In the genomic region with DNA sequence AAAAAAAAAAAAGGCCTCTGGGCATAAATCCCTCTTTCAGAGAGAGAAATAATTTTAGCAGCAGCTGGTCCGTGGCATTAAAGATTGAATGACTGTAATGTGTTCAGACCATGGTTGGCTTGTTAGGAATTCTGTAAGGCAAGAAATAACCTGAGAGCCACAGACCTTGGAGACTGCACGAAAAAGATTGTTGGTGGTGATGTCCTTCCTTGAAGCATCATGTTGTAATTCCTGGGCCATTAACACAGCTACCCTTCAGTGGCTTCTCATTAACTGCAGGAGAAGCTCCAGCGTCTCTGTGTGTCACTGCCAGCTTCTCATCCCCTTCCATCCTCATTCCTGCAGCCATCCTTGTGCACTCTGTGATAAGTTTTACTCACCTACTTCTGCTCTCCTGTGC, we compare ENCODE assay signal across 22 cellular contexts.
DNase-seq lines count a peak whose midpoint lies in the region; ATAC-seq and TF ChIP-seq lines count a peak whose summit lies in the region.
"Had no signal": no experiment of that assay in that cellular context is flagged by ENCODE, and none has a peak within 500 bp of the region (broad histone marks: within the 10 kb centered on the region; RNA-seq: fewer than 3 reads in every experiment).

No MANE protein-coding gene starts in this region.

- no peaks in the 10 kb centered on the region for H3K9me3 Mint-ChIP-seq in memory B cell
- H3K9me3 Mint-ChIP-seq in naive thymus-derived CD4-positive, alpha-beta T cell: peaks cover 0 to 2% (median 0%) of the 10 kb centered on the region in 11 donors

- CTCF ChIA-PET in naive thymus-derived CD4-positive, alpha-beta T cell (lab: Charles Lee): no interaction called here

- ATAC-seq in T-helper 17 cell: no peak
- no peak for ATAC-seq in memory B cell (ENCODE audit: low read depth)
- no peak for ATAC-seq in naive thymus-derived CD4-positive, alpha-beta T cell
- no peak for ATAC-seq in GM21515 (IDR thresholded peaks at IDR 0.05; ENCODE audit: unreplicated experiment)

- intact Hi-C loops in stomach (cut with DNase I; ENCODE audit: low total_unique reads): no loop called here
- intact Hi-C loops in naive thymus-derived CD4-positive, alpha-beta T cell (cut with micrococcal nuclease): loop anchor here in 1 of 2 donors (10.0 kb wide), 1 partner anchor 529 kb away; no protein-coding TSS in a partner anchor

- peaks cover 11% of the 10 kb centered on the region for H3K4me1 Mint-ChIP-seq in T-helper 17 cell
- peaks cover 12% of the 10 kb centered on the region for H3K4me1 Mint-ChIP-seq in memory B cell
- H3K4me1 Mint-ChIP-seq in naive thymus-derived CD4-positive, alpha-beta T cell: peaks cover 0 to 7% (median 0%) of the 10 kb centered on the region in 7 donors

- H3K4me3 Mint-ChIP-seq in T-helper 17 cell (no peak overlapping the region), memory B cell (no peak overlapping the region)
- no peak overlapping the region for H3K4me3 Mint-ChIP-seq in naive thymus-derived CD4-positive, alpha-beta T cell
- H3K4me3 Mint-ChIP-seq: CD4-positive, alpha-beta memory T cell; HFFc6 had no signal

- peaks cover 0 to 9% (median 3%) of the 10 kb centered on the region in 4 donors for H3K4me1 ChIP-seq in stomach
- H3K4me1 ChIP-seq in naive thymus-derived CD4-positive, alpha-beta T cell (ENCODE audit: control insufficient read depth in 2 of 2, insufficient read depth in 2 of 2, low read length in 2 of 2): no peaks in the 10 kb centered on the region

- H3K9me3 ChIP-seq in T-helper 17 cell (ENCODE audit: control insufficient read depth, low read length, poor library complexity, severe bottlenecking) (no peaks in the 10 kb centered on the region), stomach (no peaks in the 10 kb centered on the region)
- H3K9me3 ChIP-seq in naive thymus-derived CD4-positive, alpha-beta T cell (ENCODE audit: control insufficient read depth in 2 of 3, low read length in 3 of 3): no peaks in the 10 kb centered on the region
- H3K9me3 ChIP-seq: SK-N-SH had no signal

- peak; percentile 41 for DNase-seq in DMS 273 (lab: John Stamatoyannopoulos, UW; ENCODE audit: unreplicated experiment)
- DNase-seq in DMS 273 treated with DMSO at 0.1 percent for 48 hours (lab: John Stamatoyannopoulos, UW): no peak
- DNase-seq in T-helper 17 cell: no peak
- DNase-seq in memory B cell (ENCODE audit: low spot score in 2 of 2): no peak
- no peak for DNase-seq in stomach
- DNase-seq in naive thymus-derived CD4-positive, alpha-beta T cell: no peak
- DNase-seq in C1 segment of cervical spinal cord (lab: John Stamatoyannopoulos, UW): no peak
- DNase-seq: Calu3; CD4-positive, alpha-beta memory T cell; H7; HFFc6; Kasumi-1; MM.1S; NCI-H1092; NCI-H146; NCI-H2081 treated with DMSO at 0.1 percent for 48 hours; NCI-H510A treated with DMSO at 0.1 percent for 48 hours; NCI-H82; SHP77 treated with DMSO at 0.1 percent for 48 hours; SK-N-SH had no signal

- peak overlapping the region in 1 of 5 donors; percentile 38 for H3K27ac ChIP-seq in stomach
- H3K27ac ChIP-seq in naive thymus-derived CD4-positive, alpha-beta T cell (ENCODE audit: low read depth, low read length): no peak overlapping the region
- H3K27ac ChIP-seq: 22Rv1 had no signal

- H3K36me3 ChIP-seq in stomach: no peaks in the 10 kb centered on the region
- no peaks in the 10 kb centered on the region for H3K36me3 ChIP-seq in naive thymus-derived CD4-positive, alpha-beta T cell (ENCODE audit: control insufficient read depth in 2 of 3, insufficient read depth in 3 of 3, low read length in 3 of 3)

- no peak for TF ChIP-seq POLR2A in stomach (IDR thresholded peaks at IDR 0.05)

- H3K27ac Mint-ChIP-seq in T-helper 17 cell (peak overlapping the region; percentile 2), memory B cell (peak overlapping the region; percentile 100)
- no peak overlapping the region for H3K27ac Mint-ChIP-seq in naive thymus-derived CD4-positive, alpha-beta T cell
- H3K27ac Mint-ChIP-seq: HFFc6 had no signal

- H3K27me3 Mint-ChIP-seq in T-helper 17 cell: peaks cover 18% of the 10 kb centered on the region
- H3K27me3 Mint-ChIP-seq in memory B cell: peaks cover 1% of the 10 kb centered on the region
- peaks cover 10 to 27% (median 14%) of the 10 kb centered on the region in 5 donors for H3K27me3 Mint-ChIP-seq in naive thymus-derived CD4-positive, alpha-beta T cell

- no peak for TF ChIP-seq EP300 in stomach (IDR thresholded peaks at IDR 0.05)

- POLR2A ChIA-PET in naive thymus-derived CD4-positive, alpha-beta T cell (lab: Charles Lee): no interaction called here

- 62 to 78% (median 71%) methylated on average over 3 of the region's 3 CpGs for WGBS in stomach, 5 donors

- H3K4me3 ChIP-seq in stomach: no peak overlapping the region
- no peak overlapping the region for H3K4me3 ChIP-seq in naive thymus-derived CD4-positive, alpha-beta T cell (ENCODE audit: low read length)

- no peak for TF ChIP-seq CTCF in stomach (IDR thresholded peaks at IDR 0.05)

- H3K36me3 Mint-ChIP-seq in T-helper 17 cell (ENCODE audit: low read depth) (no peaks in the 10 kb centered on the region), memory B cell (no peaks in the 10 kb centered on the region)
- H3K36me3 Mint-ChIP-seq in naive thymus-derived CD4-positive, alpha-beta T cell: no peaks in the 10 kb centered on the region
- H3K36me3 Mint-ChIP-seq: CD4-positive, alpha-beta memory T cell had no signal

- H3K27me3 ChIP-seq in stomach: no peaks in the 10 kb centered on the region
- no peaks in the 10 kb centered on the region for H3K27me3 ChIP-seq in naive thymus-derived CD4-positive, alpha-beta T cell (ENCODE audit: control insufficient read depth in 2 of 2, insufficient read depth in 2 of 2, low read length in 2 of 2)

Comparison
In these comparisons a context has a peak if more than half of its experiments do, and no peak if none do; other contexts are left out.
1. H3K27ac Mint-ChIP-seq: peak in T-helper 17 cell (single experiment) and memory B cell (single experiment); none in naive thymus-derived CD4-positive, alpha-beta T cell (0 of 9).